ENCODE assay signal across 18 cellular contexts in the genomic region with DNA sequence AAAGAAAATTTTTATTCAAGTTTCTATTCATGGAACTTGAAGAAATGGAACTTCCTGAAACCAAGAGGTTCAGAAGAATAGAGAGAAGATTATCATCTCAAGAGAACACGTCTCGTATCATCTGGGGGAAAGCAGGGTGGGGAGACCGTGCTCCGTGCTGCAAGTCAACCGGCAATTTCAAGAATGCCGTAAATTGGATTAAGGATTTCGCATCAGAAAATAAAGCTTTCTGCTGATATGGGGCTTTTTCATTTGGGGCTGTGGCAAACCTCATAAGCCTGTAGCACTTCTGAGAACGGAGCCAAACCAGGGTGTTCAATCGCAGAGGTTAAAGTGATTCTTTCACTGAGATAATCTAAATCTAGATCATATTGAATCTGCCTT.
DNase-seq lines count a peak whose midpoint lies in the region; ATAC-seq and TF ChIP-seq lines count a peak whose summit lies in the region.
"Had no signal": no experiment of that assay in that cellular context is flagged by ENCODE, and none has a peak within 500 bp of the region (broad histone marks: within the 10 kb centered on the region; RNA-seq: fewer than 3 reads in every experiment).

No MANE protein-coding gene starts in this region.

- intact Hi-C loops in A673 (cut with micrococcal nuclease; ENCODE audit: unreplicated experiment): loop anchor here (1.0 kb wide), 1 partner anchor 126 kb away; no protein-coding TSS in a partner anchor
- intact Hi-C loops in activated CD8-positive, alpha-beta T cell treated with anti-CD3 and anti-CD28 coated beads for 36 hours (cut with micrococcal nuclease): no loop called here
- intact Hi-C loops in PC-9 (cut with micrococcal nuclease; ENCODE audit: unreplicated experiment): no loop called here

- DNase-seq in A673 (ENCODE audit: low spot score) (peak; percentile 94), NCI-H82 treated with DMSO at 0.1 percent for 48 hours (lab: John Stamatoyannopoulos, UW; ENCODE audit: unreplicated experiment) (peak; percentile 32), chondrocyte (ENCODE audit: low spot score) (no peak), retinal pigment epithelial cell (ENCODE audit: low read depth) (peak; percentile 56), PC-9 (no peak)
- no peak for DNase-seq in activated CD8-positive, alpha-beta T cell treated with anti-CD3 and anti-CD28 coated beads for 36 hours
- DNase-seq: CD4-positive, alpha-beta memory T cell; DMS153; DMS79; GDM1 had no signal

- H3K4me2 ChIP-seq in PC-9: no peak overlapping the region
- H3K4me2 ChIP-seq: A549, BLaER1 had no signal

- POLR2A ChIA-PET in A673 (lab: Charles Lee; ENCODE audit: low non-redundant PET) (no interaction called here), PC-9 (lab: Charles Lee; ENCODE audit: unreplicated experiment) (no interaction called here)
- POLR2A ChIA-PET in activated CD8-positive, alpha-beta T cell treated with anti-CD3 and anti-CD28 coated beads for 36 hours (lab: Charles Lee): no interaction called here

- H3K9me2 ChIP-seq in PC-9 (ENCODE audit: insufficient read depth): no peaks in the 10 kb centered on the region

- H3K36me3 ChIP-seq in A673 (ENCODE audit: insufficient read depth, low read length, poor library complexity, severe bottlenecking): no peaks in the 10 kb centered on the region
- H3K36me3 ChIP-seq in PC-9 (ENCODE audit: low read depth): no peaks in the 10 kb centered on the region
- H3K36me3 ChIP-seq: BLaER1, HAP-1 had no signal

- BruUV-seq in A673 (replicated peaks; lab: Mats Ljungman, UMichigan) (no TSS peak), PC-9 (replicated peaks; lab: Mats Ljungman, UMichigan) (no TSS peak)

- peaks cover 44% of the 10 kb centered on the region for H3K4me1 Mint-ChIP-seq in chondrocyte (ENCODE audit: low read depth)
- H3K4me1 Mint-ChIP-seq in activated CD8-positive, alpha-beta T cell treated with anti-CD3 and anti-CD28 coated beads for 36 hours (ENCODE audit: low read depth): no peaks in the 10 kb centered on the region
- H3K4me1 Mint-ChIP-seq: CD4-positive, alpha-beta memory T cell had no signal

- H3K4me3 Mint-ChIP-seq in chondrocyte (ENCODE audit: unreplicated experiment): no peak overlapping the region
- no peak overlapping the region for H3K4me3 Mint-ChIP-seq in activated CD8-positive, alpha-beta T cell treated with anti-CD3 and anti-CD28 coated beads for 36 hours
- H3K4me3 Mint-ChIP-seq: CD14-positive monocyte; CD4-positive, alpha-beta memory T cell had no signal

- no peaks in the 10 kb centered on the region for H3K27me3 Mint-ChIP-seq in chondrocyte (ENCODE audit: low read depth)
- no peaks in the 10 kb centered on the region for H3K27me3 Mint-ChIP-seq in activated CD8-positive, alpha-beta T cell treated with anti-CD3 and anti-CD28 coated beads for 36 hours
- H3K27me3 Mint-ChIP-seq: CD4-positive, alpha-beta memory T cell had no signal

- H3K27me3 ChIP-seq in A673 (replicated peaks; ENCODE audit: insufficient read depth, low read depth, low read length, poor library complexity) (no peaks in the 10 kb centered on the region), PC-9 (ENCODE audit: insufficient read depth, low read depth) (no peaks in the 10 kb centered on the region)
- H3K27me3 ChIP-seq: BLaER1 had no signal

- H2AFZ ChIP-seq in PC-9: no peak overlapping the region
- H2AFZ ChIP-seq: GM23248 had no signal

- no peaks in the 10 kb centered on the region for H4K20me1 ChIP-seq in PC-9 (ENCODE audit: insufficient read depth)
- H4K20me1 ChIP-seq: BLaER1 had no signal

- ATAC-seq in activated CD8-positive, alpha-beta T cell treated with anti-CD3 and anti-CD28 coated beads for 36 hours: no peak
- no peak for ATAC-seq in HG03469 (IDR thresholded peaks at IDR 0.05; ENCODE audit: unreplicated experiment)
- ATAC-seq: A549 had no signal

- peaks cover 9% of the 10 kb centered on the region for H3K36me3 Mint-ChIP-seq in chondrocyte (ENCODE audit: low read depth)
- no peaks in the 10 kb centered on the region for H3K36me3 Mint-ChIP-seq in activated CD8-positive, alpha-beta T cell treated with anti-CD3 and anti-CD28 coated beads for 36 hours (ENCODE audit: low read depth)
- H3K36me3 Mint-ChIP-seq: CD14-positive monocyte; CD4-positive, alpha-beta memory T cell had no signal

- no peaks in the 10 kb centered on the region for H3F3A ChIP-seq in PC-9 (ENCODE audit: insufficient read depth, low read depth)

- H3K4me3 ChIP-seq in A673 (ENCODE audit: low read depth, low read length, poor library complexity, severe bottlenecking) (no peak overlapping the region), retinal pigment epithelial cell (ENCODE audit: low read length) (no peak overlapping the region), PC-9 (no peak overlapping the region)
- H3K4me3 ChIP-seq: A549, BLaER1, GM23248, HAP-1 had no signal

- H3K9me3 Mint-ChIP-seq in chondrocyte (ENCODE audit: low read depth): no peaks in the 10 kb centered on the region
- H3K9me3 Mint-ChIP-seq in activated CD8-positive, alpha-beta T cell treated with anti-CD3 and anti-CD28 coated beads for 36 hours: peaks cover 4% of the 10 kb centered on the region

- H3K79me2 ChIP-seq in PC-9 (ENCODE audit: low read depth): no peaks in the 10 kb centered on the region

- H3K9me3 ChIP-seq in A673 (ENCODE audit: low read depth, low read length, poor library complexity, severe bottlenecking) (no peaks in the 10 kb centered on the region), PC-9 (ENCODE audit: insufficient read depth, low read depth) (no peaks in the 10 kb centered on the region)
- H3K9me3 ChIP-seq: A549, BLaER1, HAP-1 had no signal

- H3K4me1 ChIP-seq in A673 (ENCODE audit: insufficient read depth, low read length, poor library complexity, severe bottlenecking): peaks cover 25% of the 10 kb centered on the region
- no peaks in the 10 kb centered on the region for H3K4me1 ChIP-seq in PC-9 (replicated peaks; ENCODE audit: insufficient read depth)
- H3K4me1 ChIP-seq: A549, BLaER1, HAP-1 had no signal

- H3K27ac ChIP-seq in A673 (ENCODE audit: low read depth, low read length, poor library complexity, severe bottlenecking) (peak overlapping the region; percentile 25), PC-9 (no peak overlapping the region)
- H3K27ac ChIP-seq: 22Rv1, A549, BLaER1, HL-60 had no signal

- CTCF ChIA-PET in A673 (lab: Charles Lee) (interaction anchor here (0.6 to 1.0 kb wide), 2 partner anchors 44 to 48 kb away, joined by 3 to 4 read pairs; no protein-coding TSS in a partner anchor), PC-9 (lab: Charles Lee) (no interaction called here)
- CTCF ChIA-PET in activated CD8-positive, alpha-beta T cell treated with anti-CD3 and anti-CD28 coated beads for 36 hours (lab: Charles Lee): no interaction called here

- no peak for TF ChIP-seq CTCF in A673 (conservative IDR thresholded peaks at IDR 0.05; ENCODE audit: low read depth, low read length)
- TF ChIP-seq CTCF in chondrocyte (IDR thresholded peaks at IDR 0.05): no peak
- no peak for TF ChIP-seq CTCF in retinal pigment epithelial cell (conservative IDR thresholded peaks at IDR 0.05; ENCODE audit: low read depth, low read length)
- no peak for TF ChIP-seq CTCF in activated CD8-positive, alpha-beta T cell treated with anti-CD3 and anti-CD28 coated beads for 36 hours (IDR thresholded peaks at IDR 0.05)
- TF ChIP-seq CTCF in PC-9 (conservative IDR thresholded peaks at IDR 0.05): no peak

- peak overlapping the region; percentile 6 for H3K27ac Mint-ChIP-seq in chondrocyte (ENCODE audit: unreplicated experiment)
- H3K27ac Mint-ChIP-seq in activated CD8-positive, alpha-beta T cell treated with anti-CD3 and anti-CD28 coated beads for 36 hours: no peak overlapping the region
- H3K27ac Mint-ChIP-seq: CD4-positive, alpha-beta memory T cell had no signal

Comparison
In these comparisons a context has a peak if more than half of its experiments do, and no peak if none do; other contexts are left out.
1. DNase-seq: peak in A673 (single experiment), NCI-H82 treated with DMSO at 0.1 percent for 48 hours (single experiment) and retinal pigment epithelial cell (single experiment); none in chondrocyte (single experiment), activated CD8-positive, alpha-beta T cell treated with anti-CD3 and anti-CD28 coated beads for 36 hours (single experiment) and PC-9 (0 of 2).